Comparison of ENCODE assay signal across 9 cellular contexts in genomic region chr16:11682655-11683096, GRCh38. TPM values are rescaled to one million over a fixed set of nuclear protein-coding genes. Genes with fewer than 3 reads are reported as not detected.
DNase-seq lines count a peak whose midpoint lies in the region; ATAC-seq and TF ChIP-seq lines count a peak whose summit lies in the region.
"Had no signal": no experiment of that assay in that cellular context is flagged by ENCODE, and none has a peak within 500 bp of the region (broad histone marks: within the 10 kb centered on the region; RNA-seq: fewer than 3 reads in every experiment).

No MANE protein-coding gene starts in this region.

- no peaks in the 10 kb centered on the region for H3K27me3 ChIP-seq in gastroesophageal sphincter

- H3K27ac ChIP-seq in RWPE1: peak overlapping the region; percentile 57
- H3K27ac ChIP-seq in gastroesophageal sphincter: peak overlapping the region in 3 of 4 donors; percentile 55 to 67 (median 60)

- POLR2A ChIA-PET in RWPE1 (lab: Yijun Ruan, JAX; ENCODE audit: low non-redundant PET): no interaction called here

- 44 to 47% methylated on average over 3 to 5 of the region's 5 CpGs for WGBS in gastroesophageal sphincter (ENCODE audit: low coverage in 1 of 2), 2 donors

- TF ChIP-seq EP300 in gastroesophageal sphincter (IDR thresholded peaks at IDR 0.05): no peak

- H3K36me3 ChIP-seq in gastroesophageal sphincter: peaks cover 0 to 78% of the 10 kb centered on the region in 2 donors

- TF ChIP-seq POLR2A in gastroesophageal sphincter (IDR thresholded peaks at IDR 0.05): no peak

- TF ChIP-seq CTCF in RWPE1 (conservative IDR thresholded peaks at IDR 0.05; ENCODE audit: low read depth): no peak
- no peak for TF ChIP-seq CTCF in gastroesophageal sphincter (IDR thresholded peaks at IDR 0.05)

- H3K9me3 ChIP-seq in gastroesophageal sphincter: no peaks in the 10 kb centered on the region

- CTCF ChIA-PET in RWPE1 (lab: Yijun Ruan, JAX): interaction anchor here (0.6 kb wide), 1 partner anchor 55 kb away, joined by 3 read pairs; no protein-coding TSS in a partner anchor

- ATAC-seq in GM19397 (IDR thresholded peaks at IDR 0.05; ENCODE audit: unreplicated experiment) (peak; percentile 29), gastroesophageal sphincter (peak; percentile 43), HG03457 (IDR thresholded peaks at IDR 0.05; ENCODE audit: unreplicated experiment) (no peak), GM18519 (IDR thresholded peaks at IDR 0.05; ENCODE audit: low FRiP score, unreplicated experiment) (no peak)

- H3K4me1 ChIP-seq in gastroesophageal sphincter: peaks cover 0 to 81% (median 23%) of the 10 kb centered on the region in 3 donors

- no peak overlapping the region for H3K4me3 ChIP-seq in gastroesophageal sphincter
- H3K4me3 ChIP-seq: lung had no signal

- DNase-seq in AG08395 (ENCODE audit: low spot score) (peak; percentile 81), RWPE1 (ENCODE audit: low spot score) (peak; percentile 61), NCI-H748 (lab: John Stamatoyannopoulos, UW; ENCODE audit: unreplicated experiment) (no peak), NCI-H128 (lab: John Stamatoyannopoulos, UW; ENCODE audit: unreplicated experiment) (no peak)

RNA-seq across cellular contexts. Expression of gene SNN, which starts 14.4 kb away (rescaled TPM):
- total RNA-seq in gastroesophageal sphincter: 10 to 100 TPM; 34.6 to 40.3 (median 39.7) TPM

RNA-seq across cellular contexts. Expression of gene TXNDC11, which starts 60.0 kb away (rescaled TPM):
- total RNA-seq in gastroesophageal sphincter: 10 to 100 TPM; 30.2 to 53.5 (median 46.4) TPM

Comparison
In these comparisons a context has a peak if more than half of its experiments do, and no peak if none do; other contexts are left out.
1. DNase-seq: peak in AG08395 (single experiment) and RWPE1 (single experiment); none in NCI-H748 (single experiment) and NCI-H128 (single experiment).
2. ATAC-seq: peak in GM19397 (single experiment) and gastroesophageal sphincter (single experiment); none in HG03457 (single experiment) and GM18519 (single experiment).